In the genomic region with DNA sequence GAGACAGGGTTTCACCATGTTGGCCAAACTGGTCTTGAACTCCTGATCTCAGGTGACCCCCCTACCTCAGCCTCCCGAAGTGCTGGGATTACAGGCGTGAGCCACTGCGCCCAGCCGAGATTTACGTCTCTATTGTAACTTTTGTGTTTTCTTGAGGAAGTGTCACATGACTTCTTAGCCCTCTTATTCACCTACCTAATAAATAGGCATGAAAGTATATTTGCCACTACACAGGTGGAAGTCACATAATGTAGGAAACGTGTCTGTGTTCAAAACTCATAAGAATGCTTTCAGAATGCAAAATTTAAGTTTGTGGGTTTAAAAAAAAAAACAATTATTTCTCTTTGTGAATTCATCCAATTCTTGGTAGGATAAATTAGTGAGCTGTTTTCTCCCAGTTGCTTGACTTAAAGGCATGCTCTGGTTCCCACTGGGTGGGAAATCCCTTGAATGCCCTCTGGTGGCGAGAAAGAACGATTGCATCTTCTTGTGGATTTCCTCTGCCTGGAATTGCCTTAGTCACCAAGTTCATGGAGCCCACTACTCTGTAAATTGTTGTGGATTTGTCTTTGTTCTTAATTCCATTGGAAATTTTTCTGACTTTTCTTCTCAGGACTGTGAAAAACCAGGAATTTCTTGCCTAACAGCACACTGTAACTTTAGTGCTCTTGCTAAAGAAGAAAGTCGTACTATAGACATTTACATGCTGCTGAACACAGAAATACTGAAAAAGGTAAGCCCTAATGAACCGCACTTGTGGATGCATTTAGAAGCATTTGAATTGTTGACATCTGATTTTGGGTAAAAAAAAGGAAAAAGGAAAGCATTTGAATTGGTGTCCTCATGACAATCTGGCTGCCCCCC, we compare ENCODE assay signal across 8 cellular contexts.
DNase-seq lines count a peak whose midpoint lies in the region; ATAC-seq and TF ChIP-seq lines count a peak whose summit lies in the region.

No MANE protein-coding gene starts in this region.

- intact Hi-C loops in activated CD4-positive, alpha-beta T cell treated with anti-CD3 and anti-CD28 coated beads for 36 hours (cut with DNase I, micrococcal nuclease), result loop anchor here in 1 of 2 experiments (10.0 kb wide), 1 partner anchor 465 kb away; no protein-coding TSS in a partner anchor
- intact Hi-C loops in psoas muscle (cut with DNase I), result no loop called here

- H3K27me3 Mint-ChIP-seq in activated CD4-positive, alpha-beta T cell treated with anti-CD3 and anti-CD28 coated beads for 36 hours, result peaks cover 3% of the 10 kb centered on the region
- peaks cover 4% of the 10 kb centered on the region for H3K27me3 Mint-ChIP-seq in glutamatergic neuron (ENCODE audit: unreplicated experiment)

- H3K4me3 ChIP-seq in WI38 (ENCODE audit: low read depth, low read length), result no peak overlapping the region
- no peak overlapping the region for H3K4me3 ChIP-seq in psoas muscle

- H3K9me3 Mint-ChIP-seq in activated CD4-positive, alpha-beta T cell treated with anti-CD3 and anti-CD28 coated beads for 36 hours (ENCODE audit: low read depth), result peaks cover 2% of the 10 kb centered on the region
- no peaks in the 10 kb centered on the region for H3K9me3 Mint-ChIP-seq in glutamatergic neuron (ENCODE audit: unreplicated experiment)

- H3K4me3 Mint-ChIP-seq in activated CD4-positive, alpha-beta T cell treated with anti-CD3 and anti-CD28 coated beads for 36 hours, result no peak overlapping the region
- H3K4me3 Mint-ChIP-seq in glutamatergic neuron (ENCODE audit: unreplicated experiment), result no peak overlapping the region

- POLR2A ChIA-PET in activated CD4-positive, alpha-beta T cell treated with anti-CD3 and anti-CD28 coated beads for 36 hours (lab: Charles Lee), result no interaction called here

- no peak overlapping the region for H3K27ac ChIP-seq in psoas muscle

- WGBS in psoas muscle, 3 donors, result 45 to 46% (median 45%) methylated on average over 10 of the region's 10 CpGs

- TF ChIP-seq CTCF in WI38 (IDR thresholded peaks at IDR 0.05; ENCODE audit: low read depth, low read length) (peak; percentile 74), glutamatergic neuron (IDR thresholded peaks at IDR 0.05; ENCODE audit: partially characterized antibody, unreplicated experiment) (peak; percentile 92), psoas muscle (IDR thresholded peaks at IDR 0.05) (peak; percentile 85)

- peak; percentile 29 for DNase-seq in activated CD4-positive, alpha-beta T cell treated with anti-CD3 and anti-CD28 coated beads for 36 hours
- DNase-seq in activated CD4-positive, alpha-beta T cell treated with anti-CD3 and anti-CD28 coated beads, Interleukin-2, amount 50 U/mL, for 4 hours, result no peak
- DNase-seq in NCI-H2171 (lab: John Stamatoyannopoulos, UW) (peak; percentile 57), glutamatergic neuron (no peak), psoas muscle (no peak), GOT3 (lab: John Stamatoyannopoulos, UW) (no peak)

- no peaks in the 10 kb centered on the region for H3K36me3 Mint-ChIP-seq in activated CD4-positive, alpha-beta T cell treated with anti-CD3 and anti-CD28 coated beads for 36 hours (ENCODE audit: low read depth)
- H3K36me3 Mint-ChIP-seq in glutamatergic neuron (ENCODE audit: unreplicated experiment), result peaks cover 6% of the 10 kb centered on the region

- H3K4me1 Mint-ChIP-seq in activated CD4-positive, alpha-beta T cell treated with anti-CD3 and anti-CD28 coated beads for 36 hours, result peaks cover 6% of the 10 kb centered on the region
- peaks cover 10% of the 10 kb centered on the region for H3K4me1 Mint-ChIP-seq in glutamatergic neuron (ENCODE audit: low read depth, unreplicated experiment)

- CTCF ChIA-PET in activated CD4-positive, alpha-beta T cell treated with anti-CD3 and anti-CD28 coated beads for 36 hours (lab: Charles Lee), result interaction anchor here (0.6 to 1.3 kb wide), 4 partner anchors 12 to 207 kb away, joined by 3 to 6 read pairs (median 3); no protein-coding TSS in a partner anchor

- H3K4me1 ChIP-seq in psoas muscle, result no peaks in the 10 kb centered on the region

- no peak for ATAC-seq in activated CD4-positive, alpha-beta T cell treated with anti-CD3 and anti-CD28 coated beads for 36 hours
- ATAC-seq in HG02571 (IDR thresholded peaks at IDR 0.05; ENCODE audit: unreplicated experiment), result peak; percentile 54
- ATAC-seq in psoas muscle, result peak; percentile 66 to 89 (median 72)

- no peaks in the 10 kb centered on the region for H3K27me3 ChIP-seq in psoas muscle (ENCODE audit: insufficient read depth in 3 of 3, low read length in 2 of 3)

- peaks cover 8% of the 10 kb centered on the region for H3K9me3 ChIP-seq in psoas muscle

- H3K36me3 ChIP-seq in psoas muscle (ENCODE audit: insufficient read depth in 1 of 2, low read depth in 1 of 2), result no peaks in the 10 kb centered on the region

- no peak overlapping the region for H3K27ac Mint-ChIP-seq in activated CD4-positive, alpha-beta T cell treated with anti-CD3 and anti-CD28 coated beads for 36 hours
- H3K27ac Mint-ChIP-seq in glutamatergic neuron (ENCODE audit: unreplicated experiment), result no peak overlapping the region

Comparison
In these comparisons a context has a peak if more than half of its experiments do, and no peak if none do; other contexts are left out.
1. DNase-seq: peak in activated CD4-positive, alpha-beta T cell treated with anti-CD3 and anti-CD28 coated beads for 36 hours (single experiment) and NCI-H2171 (single experiment); none in activated CD4-positive, alpha-beta T cell treated with anti-CD3 and anti-CD28 coated beads, Interleukin-2, amount 50 U/mL, for 4 hours (0 of 2), glutamatergic neuron (single experiment), psoas muscle (0 of 2) and GOT3 (single experiment).
2. Peak in every context shown above with its lines, with median percentiles within 50 percentile points of each other: CTCF ChIP-seq.